In the genomic region with DNA sequence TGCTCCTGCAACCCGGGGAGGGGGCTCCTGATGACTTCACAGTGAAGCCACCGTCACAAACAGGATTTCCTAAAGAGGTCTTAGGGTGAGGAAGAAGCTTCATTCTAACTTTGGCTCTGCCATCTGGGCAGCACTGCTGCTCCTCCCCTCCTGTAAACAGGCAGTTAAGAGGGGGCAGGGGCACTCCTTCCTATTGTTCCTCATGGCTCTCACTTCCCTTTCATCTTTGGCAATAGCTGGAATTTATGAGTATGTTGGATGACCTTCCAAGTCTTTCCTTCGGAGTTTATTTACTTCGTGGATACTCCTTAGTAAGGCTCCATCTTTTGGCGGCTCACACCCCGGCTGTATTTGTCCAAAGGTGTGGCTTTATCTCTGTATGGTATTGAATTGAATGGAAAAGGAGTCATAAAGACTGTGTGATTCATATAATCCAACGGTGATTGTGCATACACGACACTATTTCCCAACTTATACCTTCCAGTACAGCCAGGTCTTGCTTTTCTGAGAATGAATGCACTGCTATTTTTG, we compare ENCODE assay signal across 8 cellular contexts. TPM values are rescaled to one million over a fixed set of nuclear protein-coding genes. Genes with fewer than 3 reads are reported as not detected.
DNase-seq lines count a peak whose midpoint lies in the region; ATAC-seq lines count a peak whose summit lies in the region.

No MANE protein-coding gene starts in this region.

- ATAC-seq in left lobe of liver, result peak; percentile 31
- ATAC-seq in GM19467 (IDR thresholded peaks at IDR 0.05; ENCODE audit: unreplicated experiment), result no peak
- ATAC-seq in HG03342 (IDR thresholded peaks at IDR 0.05; ENCODE audit: unreplicated experiment), result no peak

- H3K9me3 ChIP-seq in KOPT-K1 (ENCODE audit: insufficient read depth, low read length, poor library complexity, severe bottlenecking), result no peaks in the 10 kb centered on the region

- H3K27ac Mint-ChIP-seq in activated T-helper 1 cell treated with anti-CD3 and anti-CD28 coated beads, Interleukin-12 subunit alpha, Interleukin-12 subunit beta, Interleukin-2, Interleukin-4 antibody, amounts not matched to agents 30 ng/mL and 10 ng/mL and 1 ng/mL, durations not matched to agents 14 hours and 24 hours and 36 hours, result peak overlapping the region; percentile 98

- peak overlapping the region; percentile 72 for H3K4me3 Mint-ChIP-seq in activated T-helper 1 cell treated with anti-CD3 and anti-CD28 coated beads, Interleukin-12 subunit alpha, Interleukin-12 subunit beta, Interleukin-2, Interleukin-4 antibody, amounts not matched to agents 30 ng/mL and 10 ng/mL and 1 ng/mL, durations not matched to agents 14 hours and 24 hours and 36 hours

- in situ Hi-C loops in ACHN (cut with HindIII; ENCODE audit: low pct_ligation_motif_present, low pct_unique_long_range_greater_than_20kb, low sequenced_read_pairs), result no loop called here

- H3K9me3 Mint-ChIP-seq in activated T-helper 1 cell treated with anti-CD3 and anti-CD28 coated beads, Interleukin-12 subunit alpha, Interleukin-12 subunit beta, Interleukin-2, Interleukin-4 antibody, amounts not matched to agents 30 ng/mL and 10 ng/mL and 1 ng/mL, durations not matched to agents 14 hours and 24 hours and 36 hours, result no peaks in the 10 kb centered on the region

- DNase-seq in ACHN (peak; percentile 39), left lobe of liver (ENCODE audit: low spot score) (no peak), SHP77 treated with DMSO at 0.1 percent for 48 hours (lab: John Stamatoyannopoulos, UW) (no peak), occipital lobe (lab: John Stamatoyannopoulos, UW) (no peak)
- no peak for DNase-seq in activated T-helper 1 cell treated with anti-CD3 and anti-CD28 coated beads, Interleukin-12 subunit alpha, Interleukin-12 subunit beta, Interleukin-2, Interleukin-4 antibody, amounts not matched to agents 30 ng/mL and 10 ng/mL and 1 ng/mL, durations not matched to agents 14 hours and 24 hours and 36 hours (ENCODE audit: low spot score)

- H3K27me3 Mint-ChIP-seq in activated T-helper 1 cell treated with anti-CD3 and anti-CD28 coated beads, Interleukin-12 subunit alpha, Interleukin-12 subunit beta, Interleukin-2, Interleukin-4 antibody, amounts not matched to agents 30 ng/mL and 10 ng/mL and 1 ng/mL, durations not matched to agents 14 hours and 24 hours and 36 hours (ENCODE audit: insufficient read depth), result no peaks in the 10 kb centered on the region

- intact Hi-C loops in activated T-helper 1 cell treated with anti-CD3 and anti-CD28 coated beads, Interleukin-12 subunit alpha, Interleukin-12 subunit beta, Interleukin-2, Interleukin-4 antibody, amounts not matched to agents 30 ng/mL and 10 ng/mL and 1 ng/mL, durations not matched to agents 14 hours and 24 hours and 36 hours (cut with micrococcal nuclease), result loop anchor here (1.0 to 5.0 kb wide), 2 partner anchors 20 to 307 kb away; no protein-coding TSS in a partner anchor

- peaks cover 97% of the 10 kb centered on the region for H3K4me1 Mint-ChIP-seq in activated T-helper 1 cell treated with anti-CD3 and anti-CD28 coated beads, Interleukin-12 subunit alpha, Interleukin-12 subunit beta, Interleukin-2, Interleukin-4 antibody, amounts not matched to agents 30 ng/mL and 10 ng/mL and 1 ng/mL, durations not matched to agents 14 hours and 24 hours and 36 hours (ENCODE audit: low read depth)

- peaks cover 46% of the 10 kb centered on the region for H3K36me3 Mint-ChIP-seq in activated T-helper 1 cell treated with anti-CD3 and anti-CD28 coated beads, Interleukin-12 subunit alpha, Interleukin-12 subunit beta, Interleukin-2, Interleukin-4 antibody, amounts not matched to agents 30 ng/mL and 10 ng/mL and 1 ng/mL, durations not matched to agents 14 hours and 24 hours and 36 hours (ENCODE audit: low read depth)

- peaks cover 83% of the 10 kb centered on the region for H3K36me3 ChIP-seq in KOPT-K1 (ENCODE audit: insufficient read depth, low read length)

- peak overlapping the region; percentile 100 for H3K27ac ChIP-seq in KOPT-K1 (ENCODE audit: low read depth, low read length, poor library complexity, severe bottlenecking)

RNA-seq across cellular contexts. Expression of a gene that starts 55.4 kb away (rescaled TPM):
- 39.3 and 42.7 TPM in 2 replicates for total RNA-seq in activated T-helper 1 cell treated with anti-CD3 and anti-CD28 coated beads, Interleukin-12 subunit alpha, Interleukin-12 subunit beta, Interleukin-2, Interleukin-4 antibody, amounts not matched to agents 30 ng/mL and 10 ng/mL and 1 ng/mL, durations not matched to agents 14 hours and 24 hours and 36 hours
- total RNA-seq in left lobe of liver (9.1 TPM), occipital lobe (32.4 TPM)
